Comparison of ENCODE assay signal across 18 cellular contexts in the genomic region with DNA sequence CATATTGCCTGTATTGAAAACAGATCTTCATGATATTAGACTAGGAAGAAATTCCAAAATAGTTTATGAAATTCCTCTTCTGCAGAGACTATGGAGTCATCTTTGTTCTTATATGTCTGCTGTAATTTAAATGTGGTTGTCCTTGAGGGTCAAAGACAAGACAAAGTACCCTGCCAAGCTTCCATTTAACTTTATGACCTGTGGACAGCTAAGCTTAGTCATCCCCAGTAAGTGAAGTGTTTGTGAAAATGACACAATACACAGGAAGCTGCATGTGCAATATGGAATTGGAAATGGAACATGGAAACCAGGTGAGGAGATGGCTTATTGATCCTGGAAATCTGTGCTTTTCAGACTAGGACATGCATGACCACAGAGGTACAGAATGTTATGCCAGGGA.
DNase-seq lines count a peak whose midpoint lies in the region; ATAC-seq, FAIRE-seq and TF ChIP-seq lines count a peak whose summit lies in the region.
"Had no signal": no experiment of that assay in that cellular context is flagged by ENCODE, and none has a peak within 500 bp of the region (broad histone marks: within the 10 kb centered on the region; RNA-seq: fewer than 3 reads in every experiment).

No MANE protein-coding gene starts in this region.

- no peak overlapping the region for H3K4me3 ChIP-seq in A549
- H3K4me3 ChIP-seq in lower leg skin (ENCODE audit: low read depth, poor library complexity, severe bottlenecking) = no peak overlapping the region
- H3K4me3 ChIP-seq: SJCRH30 had no signal

- no peak for TF ChIP-seq EP300 in A549 (IDR thresholded peaks at IDR 0.05)

- intact Hi-C loops in lower leg skin (cut with DNase I; ENCODE audit: low total_unique reads) = no loop called here

- no peak for TF ChIP-seq RAD21 in A549 (conservative IDR thresholded peaks at IDR 0.05 in 1 of 2, IDR thresholded peaks at IDR 0.05 in 1 of 2)

- H3K4me2 ChIP-seq in A549 = no peak overlapping the region

- H3K4me1 ChIP-seq in A549 = no peaks in the 10 kb centered on the region
- H3K4me1 ChIP-seq: SJCRH30 had no signal

- POLR2A ChIA-PET in A549 (lab: Yijun Ruan, JAX) = no interaction called here

- H3K9me3 ChIP-seq in A549 = no peaks in the 10 kb centered on the region
- H3K9me3 ChIP-seq: SJCRH30 had no signal

- CTCF ChIA-PET in A549 (lab: Yijun Ruan, JAX) = interaction anchor here (0.6 kb wide), 1 partner anchor 24 kb away, joined by 3 read pairs; no protein-coding TSS in a partner anchor

- FAIRE-seq in A549 (lab: Jason Lieb, UNC) = peak; percentile 13
- FAIRE-seq: G401.6, GM12891 had no signal

- DNase-seq in A549 (ENCODE audit: low read depth in 1 of 2, low spot score in 1 of 2) = no peak
- peak; percentile 9 for DNase-seq in GM04503 (ENCODE audit: low read depth)
- peak; percentile 15 to 40 for DNase-seq in SHP77 (lab: John Stamatoyannopoulos, UW)
- DNase-seq in left kidney (ENCODE audit: low read depth, low spot score) = peak; percentile 21
- no peak for DNase-seq in lower leg skin (ENCODE audit: low spot score in 2 of 2)
- DNase-seq in erythroblast (lab: John Stamatoyannopoulos, UW) = no peak
- DNase-seq: COR-L47, DMS79, HFFc6, Karpas-422, MM.1S, NCI-H1105 treated with DMSO at 0.1 percent for 48 hours, NCI-H187, NCI-H526 treated with DMSO at 0.1 percent for 48 hours, SJCRH30 had no signal

- ATAC-seq in A549 (no peak), HG02840 (IDR thresholded peaks at IDR 0.05; ENCODE audit: low FRiP score, unreplicated experiment) (no peak)

- H3K27ac ChIP-seq in A549 = no peak overlapping the region
- H3K27ac ChIP-seq: SJCRH30 had no signal

- no peak for TF ChIP-seq POLR2A in A549 (IDR thresholded peaks at IDR 0.05; ENCODE audit: low read length)
- TF ChIP-seq POLR2A in lower leg skin (IDR thresholded peaks at IDR 0.05) = no peak
- TF ChIP-seq POLR2A in erythroblast (IDR thresholded peaks at IDR 0.05; ENCODE audit: low read length) = no peak

- no peak for TF ChIP-seq CTCF in A549 (IDR thresholded peaks at IDR 0.05)
- TF ChIP-seq CTCF in lower leg skin (IDR thresholded peaks at IDR 0.05) = no peak

TF ChIP-seq in A549, 52 proteins besides CTCF, POLR2A, EP300 and RAD21:
- no peak for TF ChIP-seq EHF (CRISPR knock-in tag; IDR thresholded peaks at IDR 0.05)
- no peak for TF ChIP-seq TFCP2L1 (CRISPR knock-in tag; IDR thresholded peaks at IDR 0.05)
- no peak for TF ChIP-seq TP53 (CRISPR knock-in tag; IDR thresholded peaks at IDR 0.05)
- no peak for TF ChIP-seq RCOR1 (IDR thresholded peaks at IDR 0.05; ENCODE audit: low read depth, low read length)
- no peak for TF ChIP-seq KDM1A (IDR thresholded peaks at IDR 0.05; ENCODE audit: low read depth)
- TF ChIP-seq HEYL (CRISPR knock-in tag; IDR thresholded peaks at IDR 0.05) = no peak
- no peak for TF ChIP-seq NPAS2 (CRISPR knock-in tag; IDR thresholded peaks at IDR 0.05; ENCODE audit: borderline replicate concordance)
- no peak for TF ChIP-seq JUNB (IDR thresholded peaks at IDR 0.05)
- TF ChIP-seq FOSB (CRISPR knock-in tag; IDR thresholded peaks at IDR 0.05) = no peak
- TF ChIP-seq HOXB13 (CRISPR knock-in tag; IDR thresholded peaks at IDR 0.05; ENCODE audit: low read depth) = no peak
- TF ChIP-seq, protein P1, sequence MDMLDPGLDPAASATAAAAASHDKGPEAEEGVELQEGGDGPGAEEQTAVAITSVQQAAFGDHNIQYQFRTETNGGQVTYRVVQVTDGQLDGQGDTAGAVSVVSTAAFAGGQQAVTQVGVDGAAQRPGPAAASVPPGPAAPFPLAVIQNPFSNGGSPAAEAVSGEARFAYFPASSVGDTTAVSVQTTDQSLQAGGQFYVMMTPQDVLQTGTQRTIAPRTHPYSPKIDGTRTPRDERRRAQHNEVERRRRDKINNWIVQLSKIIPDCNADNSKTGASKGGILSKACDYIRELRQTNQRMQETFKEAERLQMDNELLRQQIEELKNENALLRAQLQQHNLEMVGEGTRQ (IDR thresholded peaks at IDR 0.05) = no peak
- no peak for TF ChIP-seq NFE2L2 (conservative IDR thresholded peaks at IDR 0.05; ENCODE audit: low read length)
- no peak for TF ChIP-seq FOXS1 (CRISPR knock-in tag; IDR thresholded peaks at IDR 0.05)
- no peak for TF ChIP-seq JUN (IDR thresholded peaks at IDR 0.05)
- TF ChIP-seq, protein P2, sequence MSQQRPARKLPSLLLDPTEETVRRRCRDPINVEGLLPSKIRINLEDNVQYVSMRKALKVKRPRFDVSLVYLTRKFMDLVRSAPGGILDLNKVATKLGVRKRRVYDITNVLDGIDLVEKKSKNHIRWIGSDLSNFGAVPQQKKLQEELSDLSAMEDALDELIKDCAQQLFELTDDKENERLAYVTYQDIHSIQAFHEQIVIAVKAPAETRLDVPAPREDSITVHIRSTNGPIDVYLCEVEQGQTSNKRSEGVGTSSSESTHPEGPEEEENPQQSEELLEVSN (IDR thresholded peaks at IDR 0.05; ENCODE audit: borderline replicate concordance, low read depth) = no peak
- no peak for TF ChIP-seq SMC3 (IDR thresholded peaks at IDR 0.05)

Comparison
In these comparisons a context has a peak if more than half of its experiments do, and no peak if none do; other contexts are left out.
1. DNase-seq: peak in GM04503 (single experiment), SHP77 (2 of 2) and left kidney (single experiment); none in A549 (0 of 2), lower leg skin (0 of 2) and erythroblast (0 of 2).